ENCODE assay signal across 28 cellular contexts in the genomic region with DNA sequence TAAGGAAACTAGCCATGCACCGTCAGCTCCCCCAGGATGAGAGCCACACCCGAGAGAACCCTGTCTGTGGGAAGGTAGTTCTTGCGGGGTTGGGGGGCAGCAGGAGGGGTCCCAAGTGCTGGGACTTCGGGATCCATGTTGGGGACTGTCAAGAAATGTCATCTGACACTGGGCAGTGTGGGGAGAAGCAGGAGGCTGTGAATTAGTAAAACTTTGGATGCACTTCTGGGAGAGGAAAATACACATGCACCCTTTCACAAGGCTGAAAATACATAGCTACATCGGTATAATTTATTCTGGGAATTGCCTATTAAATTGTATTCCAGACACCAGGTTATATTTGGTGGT.
A peak's percentile ranks its signal among the peaks of the same experiment; 100 is the strongest.
DNase-seq lines count a peak whose midpoint lies in the region; ATAC-seq, FAIRE-seq and TF ChIP-seq lines count a peak whose summit lies in the region.
"Had no signal": no experiment of that assay in that cellular context is flagged by ENCODE, and none has a peak within 500 bp of the region (broad histone marks: within the 10 kb centered on the region; RNA-seq: fewer than 3 reads in every experiment).

No MANE protein-coding gene starts in this region.

- peaks cover 36% of the 10 kb centered on the region for H3K4me1 ChIP-seq in RWPE2 (ENCODE audit: insufficient read depth, poor library complexity, severe bottlenecking)
- H3K4me1 ChIP-seq in endothelial cell of umbilical vein (ENCODE audit: control insufficient read depth, extremely low read depth, insufficient read depth, low read length), result peaks cover 39% of the 10 kb centered on the region
- H3K4me1 ChIP-seq in skeletal muscle satellite cell (ENCODE audit: control insufficient read depth, insufficient read depth, low read length), result peaks cover 40% of the 10 kb centered on the region

- no peak overlapping the region for H2AFZ ChIP-seq in endothelial cell of umbilical vein (ENCODE audit: low read depth, low read length)

- no peaks in the 10 kb centered on the region for H3K9me3 Mint-ChIP-seq in Calu3 (ENCODE audit: low read depth, unreplicated experiment)
- H3K9me3 Mint-ChIP-seq: activated CD4-positive, alpha-beta memory T cell treated with anti-CD3 and anti-CD28 coated beads for 36 hours; activated T-helper 2 cell treated with anti-CD3 and anti-CD28 coated beads, Interferon-gamma antibody, Interleukin-2, Interleukin-4, amounts not matched to agents 10 μg/mL and 5 μg/mL and 100 μg/mL, durations not matched to agents 14 hours and 24 hours and 36 hours had no signal

- H3K36me3 Mint-ChIP-seq in Calu3 (ENCODE audit: insufficient read depth, unreplicated experiment), result peaks cover 20% of the 10 kb centered on the region
- H3K36me3 Mint-ChIP-seq: activated CD4-positive, alpha-beta memory T cell treated with anti-CD3 and anti-CD28 coated beads for 36 hours had no signal

- no peaks in the 10 kb centered on the region for H3K79me2 ChIP-seq in endothelial cell of umbilical vein (ENCODE audit: control insufficient read depth, insufficient read depth, low read length)

- CTCF ChIA-PET in Calu3 (lab: Charles Lee), result interaction anchor here (1.1 to 2.8 kb wide), 2 partner anchors 23 to 52 kb away, joined by 3 to 11 read pairs; no protein-coding TSS in a partner anchor
- CTCF ChIA-PET in endothelial cell of umbilical vein (lab: Charles Lee), result interaction anchor here (1.8 to 2.5 kb wide), 3 partner anchors 23 to 35 kb away, joined by 6 to 14 read pairs (median 8); no protein-coding TSS in a partner anchor

- peak overlapping the region; percentile 32 for H3K4me2 ChIP-seq in endothelial cell of umbilical vein (ENCODE audit: insufficient read depth, low read length)
- no peak overlapping the region for H3K4me2 ChIP-seq in skeletal muscle satellite cell (ENCODE audit: low read length)

- H3K4me3 Mint-ChIP-seq in Calu3 (ENCODE audit: low read depth, unreplicated experiment), result no peak overlapping the region
- H3K4me3 Mint-ChIP-seq: activated CD4-positive, alpha-beta memory T cell treated with anti-CD3 and anti-CD28 coated beads for 36 hours had no signal

- no peaks in the 10 kb centered on the region for H3K27me3 ChIP-seq in RWPE2 (ENCODE audit: insufficient read depth, poor library complexity, severe bottlenecking)
- no peaks in the 10 kb centered on the region for H3K27me3 ChIP-seq in endothelial cell of umbilical vein (ENCODE audit: control insufficient read depth in 2 of 2, insufficient read depth in 2 of 2, low read length in 2 of 2)
- H3K27me3 ChIP-seq in skeletal muscle satellite cell (ENCODE audit: control insufficient read depth, insufficient read depth, low read length), result no peaks in the 10 kb centered on the region
- H3K27me3 ChIP-seq: neutrophil, tibial nerve had no signal

- intact Hi-C loops in Calu3 (cut with micrococcal nuclease; ENCODE audit: unreplicated experiment), result no loop called here
- intact Hi-C loops in endothelial cell of umbilical vein (cut with micrococcal nuclease), result loop anchor here (1.0 kb wide), 6 partner anchors 10 to 246 kb away; no protein-coding TSS in a partner anchor

- H3K27me3 Mint-ChIP-seq in Calu3 (ENCODE audit: unreplicated experiment), result peaks cover 15% of the 10 kb centered on the region
- H3K27me3 Mint-ChIP-seq: activated CD4-positive, alpha-beta memory T cell treated with anti-CD3 and anti-CD28 coated beads for 36 hours had no signal

- TF ChIP-seq CTCF in Calu3 (IDR thresholded peaks at IDR 0.05; ENCODE audit: unreplicated experiment), result no peak
- no peak for TF ChIP-seq CTCF in RWPE2 (IDR thresholded peaks at IDR 0.05; ENCODE audit: poor library complexity, severe bottlenecking)
- TF ChIP-seq CTCF in endothelial cell of umbilical vein (IDR thresholded peaks at IDR 0.05; ENCODE audit: extremely low read depth in 1 of 2, insufficient read depth in 1 of 2, low read depth in 1 of 2, low read length in 2 of 2), result no peak

- H3K9ac ChIP-seq in endothelial cell of umbilical vein (replicated peaks; ENCODE audit: extremely low read depth, insufficient read depth, low read length) (no peak overlapping the region), skeletal muscle satellite cell (ENCODE audit: low read depth, low read length) (peak overlapping the region; percentile 36)

- no peaks in the 10 kb centered on the region for H3K9me3 ChIP-seq in RWPE2 (ENCODE audit: severe bottlenecking)
- H3K9me3 ChIP-seq in endothelial cell of umbilical vein (replicated peaks; ENCODE audit: control insufficient read depth, insufficient read depth, low read length), result no peaks in the 10 kb centered on the region
- H3K9me3 ChIP-seq in skeletal muscle satellite cell (replicated peaks; ENCODE audit: low read length), result no peaks in the 10 kb centered on the region
- H3K9me3 ChIP-seq: neutrophil, tibial nerve had no signal

- H3K4me1 Mint-ChIP-seq in Calu3 (ENCODE audit: low read depth, unreplicated experiment), result peaks cover 42% of the 10 kb centered on the region

- no peak for FAIRE-seq in endothelial cell of umbilical vein (lab: Jason Lieb, UNC)
- FAIRE-seq: D721Med, frontal cortex, GM12891 had no signal

- dilution Hi-C loops in endothelial cell of umbilical vein (cut with MboI; ENCODE audit: extremely low pct_ligation_motif_present, low sequenced_read_pairs), result no loop called here

- DNase-seq in Calu3 (no peak), RWPE2 (ENCODE audit: low spot score) (no peak), endothelial cell of umbilical vein (ENCODE audit: low read depth, low spot score) (peak; percentile 31), Kasumi-1 (lab: John Stamatoyannopoulos, UW) (no peak), NCI-H187 (lab: John Stamatoyannopoulos, UW) (no peak), NCI-H446 (lab: John Stamatoyannopoulos, UW) (no peak)
- DNase-seq: activated CD4-positive, alpha-beta memory T cell treated with anti-CD3 and anti-CD28 coated beads for 36 hours; activated CD4-positive, CD25-positive, alpha-beta regulatory T cell; activated CD8-positive, alpha-beta memory T cell treated with anti-CD3 and anti-CD28 coated beads, Interleukin-2, amount 50 U/mL, for 48 hours; anterior cingulate cortex; central memory CD4-positive, alpha-beta T cell; dermis blood vessel endothelial cell; NCI-H1048; NCI-H1694 treated with DMSO at 0.1 percent for 48 hours; NCI-H2171 treated with DMSO at 0.1 percent for 48 hours; NCI-H524 treated with DMSO at 0.1 percent for 48 hours; SHP77 treated with DMSO at 0.1 percent for 48 hours had no signal

- H3K4me3 ChIP-seq in RWPE2 (ENCODE audit: severe bottlenecking) (no peak overlapping the region), endothelial cell of umbilical vein (replicated peaks in 1 of 3; ENCODE audit: insufficient read depth in 1 of 3, low read depth in 1 of 3, low read length in 3 of 3) (no peak overlapping the region), skeletal muscle satellite cell (ENCODE audit: low read length) (no peak overlapping the region)
- H3K4me3 ChIP-seq: skin epidermis, tibial nerve had no signal

- H3K27ac ChIP-seq in RWPE2 (ENCODE audit: poor library complexity, severe bottlenecking) (peak overlapping the region; percentile 92), endothelial cell of umbilical vein (ENCODE audit: insufficient read depth, low read depth, low read length) (peak overlapping the region; percentile 59)
- H3K27ac ChIP-seq: C4-2B, HL-60, neutrophil, tibial nerve had no signal

- H3K27ac Mint-ChIP-seq in Calu3 (ENCODE audit: unreplicated experiment), result peak overlapping the region; percentile 50
- H3K27ac Mint-ChIP-seq: activated CD4-positive, alpha-beta memory T cell treated with anti-CD3 and anti-CD28 coated beads for 36 hours; activated T-helper 2 cell treated with anti-CD3 and anti-CD28 coated beads, Interferon-gamma antibody, Interleukin-2, Interleukin-4, amounts not matched to agents 10 μg/mL and 5 μg/mL and 100 μg/mL, durations not matched to agents 14 hours and 24 hours and 36 hours had no signal

- TF ChIP-seq POLR2A in endothelial cell of umbilical vein (IDR thresholded peaks at IDR 0.05; ENCODE audit: low read depth, low read length), result no peak

- POLR2A ChIA-PET in endothelial cell of umbilical vein (lab: Charles Lee), result interaction anchor here (1.5 kb wide), 1 partner anchor 19 kb away, joined by 3 read pairs; no protein-coding TSS in a partner anchor

- H3K9me1 ChIP-seq in endothelial cell of umbilical vein (replicated peaks; ENCODE audit: control insufficient read depth, extremely low read depth, insufficient read depth, low read length), result no peaks in the 10 kb centered on the region

- ATAC-seq in RWPE2 (ENCODE audit: low read depth), result no peak
- ATAC-seq: activated naive CD4-positive, alpha-beta T cell treated with anti-CD3 and anti-CD28 coated beads, Interleukin-2, amount 50 U/mL, for 72 hours had no signal

- no peaks in the 10 kb centered on the region for H3K36me3 ChIP-seq in RWPE2 (ENCODE audit: low read depth)
- no peaks in the 10 kb centered on the region for H3K36me3 ChIP-seq in endothelial cell of umbilical vein (ENCODE audit: control insufficient read depth in 2 of 2, extremely low read depth in 1 of 2, insufficient read depth in 2 of 2, low read length in 2 of 2)
- H3K36me3 ChIP-seq in skeletal muscle satellite cell (ENCODE audit: insufficient read depth, low read length), result no peaks in the 10 kb centered on the region
- H3K36me3 ChIP-seq: neutrophil, tibial nerve had no signal

- BruUV-seq in Calu3 (replicated peaks; lab: Mats Ljungman, UMichigan) (no TSS peak), endothelial cell of umbilical vein (replicated peaks; lab: Mats Ljungman, UMichigan) (no TSS peak)

- no peaks in the 10 kb centered on the region for H4K20me1 ChIP-seq in endothelial cell of umbilical vein (replicated peaks; ENCODE audit: control insufficient read depth, extremely low read depth, insufficient read depth, low read length)

TF ChIP-seq in endothelial cell of umbilical vein, 7 proteins besides CTCF, POLR2A, EP300 and RAD21:
- TF ChIP-seq FOS (IDR thresholded peaks at IDR 0.05; ENCODE audit: borderline replicate concordance, insufficient read depth, low read length), result no peak
- TF ChIP-seq MYC (IDR thresholded peaks at IDR 0.05; ENCODE audit: low read depth, low read length), result no peak
- TF ChIP-seq GATA2 (IDR thresholded peaks at IDR 0.05; ENCODE audit: insufficient read depth, insufficient read length, low read depth, low read length), result no peak
- TF ChIP-seq, protein P1, sequence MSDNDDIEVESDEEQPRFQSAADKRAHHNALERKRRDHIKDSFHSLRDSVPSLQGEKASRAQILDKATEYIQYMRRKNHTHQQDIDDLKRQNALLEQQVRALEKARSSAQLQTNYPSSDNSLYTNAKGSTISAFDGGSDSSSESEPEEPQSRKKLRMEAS (IDR thresholded peaks at IDR 0.05; ENCODE audit: insufficient read depth, insufficient read length), result no peak
- no peak for TF ChIP-seq EZH2 (IDR thresholded peaks at IDR 0.05; ENCODE audit: borderline replicate concordance, low read depth, low read length, severe bottlenecking)
- TF ChIP-seq JUN (IDR thresholded peaks at IDR 0.05; ENCODE audit: borderline replicate concordance, insufficient read depth, insufficient read length, low read depth), result no peak
- TF ChIP-seq POLR2AphosphoS5 (IDR thresholded peaks at IDR 0.05; ENCODE audit: insufficient read depth, low read depth, low read length), result no peak
